17 cellular contexts compared by ENCODE assay signal in the genomic region with DNA sequence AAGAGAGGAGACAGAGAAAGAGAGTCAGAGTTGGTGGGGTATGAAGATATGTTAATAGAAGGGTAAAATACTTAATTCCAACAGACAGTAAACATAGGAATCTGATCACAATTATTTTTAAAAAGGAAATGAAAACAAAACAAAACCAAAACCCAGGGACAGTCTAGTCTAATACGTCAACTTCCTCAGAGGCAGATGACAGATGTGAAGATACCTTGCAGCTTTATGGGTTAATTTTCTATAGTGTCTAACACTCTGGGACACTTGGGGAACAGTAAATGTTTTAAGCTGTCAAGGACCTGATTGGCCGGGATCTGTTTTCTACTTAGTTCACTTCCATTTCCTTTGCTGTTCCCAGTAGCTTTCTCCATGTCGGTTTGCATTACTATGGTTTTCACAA.
A peak's percentile ranks its signal among the peaks of the same experiment; 100 is the strongest.
DNase-seq lines count a peak whose midpoint lies in the region; ATAC-seq and TF ChIP-seq lines count a peak whose summit lies in the region.
"Had no signal": no experiment of that assay in that cellular context is flagged by ENCODE, and none has a peak within 500 bp of the region (broad histone marks: within the 10 kb centered on the region; RNA-seq: fewer than 3 reads in every experiment).

No MANE protein-coding gene starts in this region.

- peak overlapping the region; percentile 25 for H3K4me2 ChIP-seq in fibroblast of lung (ENCODE audit: extremely low read depth, insufficient read depth, low read length)

- H3K27me3 ChIP-seq in fibroblast of lung (ENCODE audit: control insufficient read depth, insufficient read depth, low read length), result no peaks in the 10 kb centered on the region
- H3K27me3 ChIP-seq in esophagus muscularis mucosa, result no peaks in the 10 kb centered on the region
- H3K27me3 ChIP-seq: BLaER1 treated with 17β-estradiol and CSF1 and Interleukin-3, amounts not matched to agents 10 nM and 100 nM; left lung; SJSA1 had no signal

- H3K4me1 ChIP-seq in fibroblast of lung (ENCODE audit: control insufficient read depth, extremely low read depth, insufficient read depth, low read length), result no peaks in the 10 kb centered on the region
- H3K4me1 ChIP-seq in esophagus muscularis mucosa, result peaks cover 0 to 11% (median 3%) of the 10 kb centered on the region in 4 donors

- DNase-seq in fibroblast of lung (ENCODE audit: low read depth in 2 of 2) (no peak), esophagus muscularis mucosa (ENCODE audit: extremely low spot score) (no peak), RKO (ENCODE audit: low spot score) (no peak), EL (no peak)
- DNase-seq in activated CD4-positive, alpha-beta T cell treated with anti-CD3 and anti-CD28 coated beads, Interleukin-2, amount 50 U/mL, for 4 hours, result no peak
- DNase-seq: erythroblast, hippocampal formation, KG1, left lung, NCI-H2029, NCI-H774 had no signal

- 77% methylated on average over 3 of the region's 3 CpGs for WGBS in esophagus muscularis mucosa

- H3K9me3 ChIP-seq in fibroblast of lung (ENCODE audit: control insufficient read depth, insufficient read depth, low read depth, low read length), result no peaks in the 10 kb centered on the region
- no peaks in the 10 kb centered on the region for H3K9me3 ChIP-seq in esophagus muscularis mucosa
- H3K9me3 ChIP-seq: left lung, SJSA1 had no signal

- no peak overlapping the region for H3K9ac ChIP-seq in fibroblast of lung (ENCODE audit: insufficient read depth, low read length)
- H3K9ac ChIP-seq: BLaER1 treated with 17β-estradiol and CSF1 and Interleukin-3, amounts not matched to agents 10 nM and 100 nM had no signal

- no peak overlapping the region for H3K27ac ChIP-seq in fibroblast of lung (ENCODE audit: insufficient read depth, low read length)
- peak overlapping the region in 2 of 4 donors; percentile 1 to 37 for H3K27ac ChIP-seq in esophagus muscularis mucosa (replicated peaks in 1 of 4)
- H3K27ac ChIP-seq: BLaER1 treated with 17β-estradiol and CSF1 and Interleukin-3, amounts not matched to agents 10 nM and 100 nM; left lung; SJSA1; VCaP had no signal

- intact Hi-C loops in esophagus muscularis mucosa (cut with DNase I), result no loop called here

- ATAC-seq in GM18505 (IDR thresholded peaks at IDR 0.05; ENCODE audit: unreplicated experiment) (peak; percentile 67), GM19467 (IDR thresholded peaks at IDR 0.05; ENCODE audit: unreplicated experiment) (peak; percentile 45), HG03108 (IDR thresholded peaks at IDR 0.05; ENCODE audit: unreplicated experiment) (peak; percentile 66)
- ATAC-seq: left lung had no signal

- H3K36me3 ChIP-seq in fibroblast of lung (ENCODE audit: control insufficient read depth, insufficient read depth, low read length), result no peaks in the 10 kb centered on the region
- H3K36me3 ChIP-seq in esophagus muscularis mucosa, result no peaks in the 10 kb centered on the region
- H3K36me3 ChIP-seq: left lung, SJSA1 had no signal

- no peak for TF ChIP-seq CTCF in fibroblast of lung (conservative IDR thresholded peaks at IDR 0.05 in 1 of 2, IDR thresholded peaks at IDR 0.05 in 1 of 2; ENCODE audit: low read depth in 1 of 2, low read length in 2 of 2)
- TF ChIP-seq CTCF in esophagus muscularis mucosa (IDR thresholded peaks at IDR 0.05), result no peak

- H3K4me3 ChIP-seq in fibroblast of lung (replicated peaks in 1 of 4; ENCODE audit: control extremely low read depth in 1 of 4, insufficient read depth in 1 of 4, low read depth in 3 of 4, low read length in 4 of 4), result no peak overlapping the region
- H3K4me3 ChIP-seq in esophagus muscularis mucosa, result no peak overlapping the region
- H3K4me3 ChIP-seq: BLaER1 treated with 17β-estradiol and CSF1 and Interleukin-3, amounts not matched to agents 10 nM and 100 nM; left lung; SJSA1 had no signal

- H2AFZ ChIP-seq in fibroblast of lung (ENCODE audit: low read length), result no peak overlapping the region

- no peaks in the 10 kb centered on the region for H4K20me1 ChIP-seq in fibroblast of lung (ENCODE audit: control insufficient read depth, extremely low read depth, insufficient read depth, low read length)

- TF ChIP-seq EP300 in esophagus muscularis mucosa (IDR thresholded peaks at IDR 0.05), result no peak

- TF ChIP-seq POLR2A in GM18505 (IDR thresholded peaks at IDR 0.05; ENCODE audit: borderline replicate concordance, extremely low read depth, insufficient read depth, insufficient read length) (no peak), esophagus muscularis mucosa (IDR thresholded peaks at IDR 0.05; ENCODE audit: low read depth) (no peak)

- H3K79me2 ChIP-seq in fibroblast of lung (ENCODE audit: control insufficient read depth, insufficient read depth, low read length), result no peaks in the 10 kb centered on the region
